1 cellular context compared by ENCODE assay signal in genomic region chr20:50112512-50113419, GRCh38.
TF ChIP-seq lines count a peak whose summit lies in the region.

UBE2V1 (minus strand) TSS chr20:50113150; CDS start chr20:50113128, 22 bp downstream.

TF ChIP-seq in HepG2, 621 proteins besides CTCF, POLR2A, EP300 and RAD21 (continued from another document and continues in another):
- peak; percentile 76; the same call in 1 of the 2 replicates for TF ChIP-seq ZNF317 (CRISPR knock-in tag; IDR thresholded peaks at IDR 0.05)
- TF ChIP-seq NRL (CRISPR knock-in tag; IDR thresholded peaks at IDR 0.05; ENCODE audit: borderline replicate concordance) = no peak; the same call in none of the 2 replicates
- TF ChIP-seq MAX (IDR thresholded peaks at IDR 0.05) = peak; percentile 68
- TF ChIP-seq ZNF850 (CRISPR knock-in tag; conservative IDR thresholded peaks at IDR 0.05) = no peak; the same call in 1 of the 2 replicates
- TF ChIP-seq PAX8 (CRISPR knock-in tag; IDR thresholded peaks at IDR 0.05; ENCODE audit: borderline replicate concordance) = peak; percentile 48; the same call in 1 of the 2 replicates
- TF ChIP-seq ZNF101 (CRISPR knock-in tag; IDR thresholded peaks at IDR 0.05; ENCODE audit: borderline replicate concordance, low read depth) = peak; percentile 56; the same call in 1 of the 2 replicates
- peak; percentile 94 for TF ChIP-seq PHF8 (CRISPR knock-in tag; IDR thresholded peaks at IDR 0.05)
- TF ChIP-seq ZNF3 (CRISPR knock-in tag; IDR thresholded peaks at IDR 0.05) = no peak
- peak; percentile 58 for TF ChIP-seq DBP (CRISPR knock-in tag; IDR thresholded peaks at IDR 0.05; ENCODE audit: not compliant biosample characterization)
- peak; percentile 93; the same call in 1 of the 2 replicates for TF ChIP-seq CAMTA2 (CRISPR knock-in tag; IDR thresholded peaks at IDR 0.05; ENCODE audit: borderline replicate concordance)
- TF ChIP-seq ZNF335 (CRISPR knock-in tag; IDR thresholded peaks at IDR 0.05) = no peak
- TF ChIP-seq RBAK (CRISPR knock-in tag; IDR thresholded peaks at IDR 0.05) = no peak
- no peak for TF ChIP-seq TRAFD1 (CRISPR knock-in tag; IDR thresholded peaks at IDR 0.05; ENCODE audit: borderline replicate concordance)
- no peak for TF ChIP-seq ZBTB1 (CRISPR knock-in tag; IDR thresholded peaks at IDR 0.05; ENCODE audit: borderline replicate concordance)
- no peak for TF ChIP-seq ZNF550 (CRISPR knock-in tag; IDR thresholded peaks at IDR 0.05; ENCODE audit: borderline replicate concordance)
- TF ChIP-seq HOXA3 (CRISPR knock-in tag; IDR thresholded peaks at IDR 0.05) = peak; percentile 94
- TF ChIP-seq KLF12 (CRISPR knock-in tag; IDR thresholded peaks at IDR 0.05; ENCODE audit: borderline replicate concordance) = peak; percentile 93; the same call in 1 of the 2 replicates
- TF ChIP-seq TAF1 (CRISPR knock-in tag; IDR thresholded peaks at IDR 0.05) = peak; percentile 87; the same call in 1 of the 2 replicates
- TF ChIP-seq ZNF878 (CRISPR knock-in tag; IDR thresholded peaks at IDR 0.05) = 0 out of 2 replicates have a peak, but pooled peaks have one; percentile 1
- TF ChIP-seq SIN3A (IDR thresholded peaks at IDR 0.05; ENCODE audit: borderline replicate concordance, low read depth, low read length) = peak; percentile 44; the same call in 1 of the 2 replicates
- TF ChIP-seq BRD4 (CRISPR knock-in tag; IDR thresholded peaks at IDR 0.05) = peak; percentile 83; the same call in 1 of the 2 replicates
- peak; percentile 78; the same call in 1 of the 2 replicates for TF ChIP-seq SMAD3 (CRISPR knock-in tag; IDR thresholded peaks at IDR 0.05)
- TF ChIP-seq ZHX2 (IDR thresholded peaks at IDR 0.05; ENCODE audit: low read depth) = peak; percentile 57; the same call in 1 of the 2 replicates
- TF ChIP-seq ZHX2 (CRISPR knock-in tag; IDR thresholded peaks at IDR 0.05; ENCODE audit: borderline replicate concordance) = no peak
- TF ChIP-seq ZSCAN30 (CRISPR knock-in tag; IDR thresholded peaks at IDR 0.05) = no peak; the same call in 1 of the 2 replicates
- TF ChIP-seq BRF2 (CRISPR knock-in tag; IDR thresholded peaks at IDR 0.05) = peak; percentile 73
- no peak for TF ChIP-seq ZNF460 (CRISPR knock-in tag; IDR thresholded peaks at IDR 0.05; ENCODE audit: borderline replicate concordance)
- TF ChIP-seq CERS6 (CRISPR knock-in tag; IDR thresholded peaks at IDR 0.05) = no peak; the same call in 1 of the 2 replicates
- no peak for TF ChIP-seq HNF4A (CRISPR knock-in tag; IDR thresholded peaks at IDR 0.05)
- no peak for TF ChIP-seq ZNF75D (CRISPR knock-in tag; IDR thresholded peaks at IDR 0.05; ENCODE audit: borderline replicate concordance)
- peak; percentile 87 for TF ChIP-seq ZNF564 (CRISPR knock-in tag; IDR thresholded peaks at IDR 0.05)
- TF ChIP-seq FOXA3 (CRISPR knock-in tag; IDR thresholded peaks at IDR 0.05) = peak; percentile 49; the same call in 1 of the 2 replicates
- TF ChIP-seq ZNF383 (CRISPR knock-in tag; IDR thresholded peaks at IDR 0.05; ENCODE audit: borderline replicate concordance) = 0 out of 2 replicates have a peak, but pooled peaks have one; percentile 94
- TF ChIP-seq ZBTB46 (CRISPR knock-in tag; IDR thresholded peaks at IDR 0.05; ENCODE audit: borderline replicate concordance) = no peak
- TF ChIP-seq TEF (CRISPR knock-in tag; IDR thresholded peaks at IDR 0.05) = 0 out of 2 replicates have a peak, but pooled peaks have one; percentile 54
- TF ChIP-seq MAF1 (CRISPR knock-in tag; IDR thresholded peaks at IDR 0.05; ENCODE audit: borderline replicate concordance) = 0 out of 2 replicates have a peak, but pooled peaks have one; percentile 15
- TF ChIP-seq ZNF597 (CRISPR knock-in tag; IDR thresholded peaks at IDR 0.05) = peak; percentile 56; the same call in 1 of the 2 replicates
- no peak for TF ChIP-seq HNF1A (IDR thresholded peaks at IDR 0.05; ENCODE audit: low read depth)
- TF ChIP-seq HNF1A (CRISPR knock-in tag; IDR thresholded peaks at IDR 0.05; ENCODE audit: borderline replicate concordance) = peak; percentile 62; the same call in 1 of the 2 replicates
